ENCODE assay signal across 1 cellular context in the genomic region with DNA sequence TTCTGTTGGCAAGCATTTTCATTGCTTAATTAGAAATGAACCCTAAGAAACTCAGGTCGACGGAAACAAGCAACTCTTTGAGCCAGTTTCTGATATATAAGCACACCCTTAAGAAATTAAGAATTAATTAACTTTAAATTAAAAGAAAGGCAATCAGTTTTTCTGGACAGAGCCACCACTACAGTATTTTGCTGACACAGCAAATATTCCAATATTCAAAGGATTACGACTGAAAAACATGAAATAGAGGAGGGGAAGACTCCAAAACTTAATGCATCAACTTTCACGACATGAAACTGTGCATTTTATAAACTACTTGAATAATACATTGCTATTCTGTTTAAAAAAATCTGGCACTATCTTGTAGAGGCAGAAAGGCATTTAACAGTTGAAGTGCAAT.
TF ChIP-seq lines count a peak whose summit lies in the region.

No MANE protein-coding gene starts in this region.

TF ChIP-seq in A549, 52 proteins besides CTCF, POLR2A, EP300 and RAD21 (continued from another document):
- TF ChIP-seq, protein P1, sequence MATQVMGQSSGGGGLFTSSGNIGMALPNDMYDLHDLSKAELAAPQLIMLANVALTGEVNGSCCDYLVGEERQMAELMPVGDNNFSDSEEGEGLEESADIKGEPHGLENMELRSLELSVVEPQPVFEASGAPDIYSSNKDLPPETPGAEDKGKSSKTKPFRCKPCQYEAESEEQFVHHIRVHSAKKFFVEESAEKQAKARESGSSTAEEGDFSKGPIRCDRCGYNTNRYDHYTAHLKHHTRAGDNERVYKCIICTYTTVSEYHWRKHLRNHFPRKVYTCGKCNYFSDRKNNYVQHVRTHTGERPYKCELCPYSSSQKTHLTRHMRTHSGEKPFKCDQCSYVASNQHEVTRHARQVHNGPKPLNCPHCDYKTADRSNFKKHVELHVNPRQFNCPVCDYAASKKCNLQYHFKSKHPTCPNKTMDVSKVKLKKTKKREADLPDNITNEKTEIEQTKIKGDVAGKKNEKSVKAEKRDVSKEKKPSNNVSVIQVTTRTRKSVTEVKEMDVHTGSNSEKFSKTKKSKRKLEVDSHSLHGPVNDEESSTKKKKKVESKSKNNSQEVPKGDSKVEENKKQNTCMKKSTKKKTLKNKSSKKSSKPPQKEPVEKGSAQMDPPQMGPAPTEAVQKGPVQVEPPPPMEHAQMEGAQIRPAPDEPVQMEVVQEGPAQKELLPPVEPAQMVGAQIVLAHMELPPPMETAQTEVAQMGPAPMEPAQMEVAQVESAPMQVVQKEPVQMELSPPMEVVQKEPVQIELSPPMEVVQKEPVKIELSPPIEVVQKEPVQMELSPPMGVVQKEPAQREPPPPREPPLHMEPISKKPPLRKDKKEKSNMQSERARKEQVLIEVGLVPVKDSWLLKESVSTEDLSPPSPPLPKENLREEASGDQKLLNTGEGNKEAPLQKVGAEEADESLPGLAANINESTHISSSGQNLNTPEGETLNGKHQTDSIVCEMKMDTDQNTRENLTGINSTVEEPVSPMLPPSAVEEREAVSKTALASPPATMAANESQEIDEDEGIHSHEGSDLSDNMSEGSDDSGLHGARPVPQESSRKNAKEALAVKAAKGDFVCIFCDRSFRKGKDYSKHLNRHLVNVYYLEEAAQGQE (IDR thresholded peaks at IDR 0.05), result no peak
